In genomic region chr9:136806067-136806466, GRCh38 we compare ENCODE assay signal across 12 cellular contexts. TPM values are rescaled to one million over a fixed set of nuclear protein-coding genes. Genes with fewer than 3 reads are reported as not detected.
DNase-seq lines count a peak whose midpoint lies in the region; ATAC-seq, FAIRE-seq and TF ChIP-seq lines count a peak whose summit lies in the region.
"Had no signal": no experiment of that assay in that cellular context is flagged by ENCODE, and none has a peak within 500 bp of the region (broad histone marks: within the 10 kb centered on the region; RNA-seq: fewer than 3 reads in every experiment).

No MANE protein-coding gene starts in this region.

- in situ Hi-C loops in HAP-1 (cut with MboI; ENCODE audit: low sequenced_read_pairs) = no loop called here

- no peak overlapping the region for H3K9ac ChIP-seq in kidney (ENCODE audit: low read length in 2 of 2)

- H3K36me3 ChIP-seq in WERI-Rb-1 (peaks cover 61% of the 10 kb centered on the region), kidney (ENCODE audit: control insufficient read depth in 1 of 2, insufficient read depth in 2 of 2, low read length in 2 of 2) (peaks cover 0 to 8% of the 10 kb centered on the region in 2 donors), HAP-1 (replicated peaks) (peaks cover 21% of the 10 kb centered on the region)

- DNase-seq in Right ventricle myocardium superior = peak; percentile 25
- no peak for DNase-seq in Right ventricle myocardium inferior (ENCODE audit: missing footprints)
- DNase-seq in WERI-Rb-1 = no peak
- DNase-seq in kidney = peak; percentile 69
- peak; percentile 41 for DNase-seq in ureter (ENCODE audit: low spot score)
- no peak for DNase-seq in caudate nucleus (lab: John Stamatoyannopoulos, UW)
- no peak for DNase-seq in HAP-1 (ENCODE audit: low spot score in 2 of 2)
- DNase-seq: BE2C, NCI-H69 had no signal

- H3K9me3 ChIP-seq in WERI-Rb-1 (ENCODE audit: severe bottlenecking) = no peaks in the 10 kb centered on the region
- no peaks in the 10 kb centered on the region for H3K9me3 ChIP-seq in kidney (ENCODE audit: control insufficient read depth in 1 of 2, low read length in 2 of 2)
- no peaks in the 10 kb centered on the region for H3K9me3 ChIP-seq in HAP-1
- H3K9me3 ChIP-seq: BE2C had no signal

- FAIRE-seq in kidney (lab: Jason Lieb, UNC) = no peak
- FAIRE-seq: frontal cortex had no signal

- intact Hi-C loops in Right ventricle myocardium superior (cut with DNase I) (no loop called here), Right ventricle myocardium inferior (cut with DNase I) (loop anchor here (5.0 kb wide), 1 partner anchor 136 kb away; the partner anchor contains the start of gene FBXW5), kidney (cut with DNase I) (no loop called here)

- H3K4me3 ChIP-seq in WERI-Rb-1 (ENCODE audit: low read depth, low read length) (no peak overlapping the region), kidney (ENCODE audit: low read length in 2 of 2) (no peak overlapping the region), HAP-1 (no peak overlapping the region)

- H3K27ac ChIP-seq in WERI-Rb-1 (peak overlapping the region; percentile 90), kidney (ENCODE audit: low read depth in 2 of 2, low read length in 2 of 2) (no peak overlapping the region), caudate nucleus (ENCODE audit: low read depth, low read length) (no peak overlapping the region)

- no peaks in the 10 kb centered on the region for H3K27me3 ChIP-seq in WERI-Rb-1 (ENCODE audit: insufficient read depth, low read depth, severe bottlenecking)
- no peaks in the 10 kb centered on the region for H3K27me3 ChIP-seq in HAP-1 (ENCODE audit: low read depth)
- H3K27me3 ChIP-seq: BE2C had no signal

- ATAC-seq in Right ventricle myocardium superior (ENCODE audit: poor library complexity) (no peak), Right ventricle myocardium inferior (no peak), GM21360 (IDR thresholded peaks at IDR 0.05; ENCODE audit: unreplicated experiment) (no peak)

- peaks cover 6 to 14% of the 10 kb centered on the region in 2 donors for H3K4me1 ChIP-seq in kidney (ENCODE audit: control insufficient read depth in 1 of 2, insufficient read depth in 1 of 2, low read depth in 1 of 2, low read length in 2 of 2)
- H3K4me1 ChIP-seq in HAP-1 = peaks cover 26% of the 10 kb centered on the region
- H3K4me1 ChIP-seq: BE2C had no signal

- no peak for TF ChIP-seq CTCF in WERI-Rb-1 (IDR thresholded peaks at IDR 0.05; ENCODE audit: low read depth, low read length)
- TF ChIP-seq CTCF in kidney (IDR thresholded peaks at IDR 0.05; ENCODE audit: borderline replicate concordance, extremely low read depth, insufficient read depth) = no peak

RNA-seq across cellular contexts. Expression of gene RABL6, which starts 1.7 kb away (rescaled TPM):
- 68.0 TPM for total RNA-seq in Right ventricle myocardium superior
- 69.5 TPM for total RNA-seq in Right ventricle myocardium inferior
- total RNA-seq in kidney = 70.3 TPM
- 60.4 TPM for polyA plus RNA-seq in kidney (ENCODE audit: insufficient read depth, low read depth, low replicate concordance)
- total RNA-seq in ureter = 60.2 TPM

RNA-seq across cellular contexts. Expression of gene CCDC183, which starts 9.9 kb away (rescaled TPM):
- 1.5 TPM for total RNA-seq in Right ventricle myocardium superior
- 1.6 TPM for total RNA-seq in Right ventricle myocardium inferior
- 0.88 TPM for total RNA-seq in kidney
- polyA plus RNA-seq in kidney (ENCODE audit: insufficient read depth, low read depth, low replicate concordance) = 3.1 TPM
- 0.18 TPM for total RNA-seq in ureter

RNA-seq across cellular contexts. Expression of gene TMEM141, which starts 14.9 kb away (rescaled TPM):
- total RNA-seq in Right ventricle myocardium superior = 70.9 TPM
- 75.9 TPM for total RNA-seq in Right ventricle myocardium inferior
- 96.5 TPM for total RNA-seq in kidney
- polyA plus RNA-seq in kidney (ENCODE audit: insufficient read depth, low read depth, low replicate concordance) = 403 TPM
- total RNA-seq in ureter = 80.8 TPM

RNA-seq across cellular contexts. Expression of gene AJM1, which starts 36.2 kb away (rescaled TPM):
- total RNA-seq in Right ventricle myocardium superior (7.3 TPM), Right ventricle myocardium inferior (8.6 TPM), kidney (5.3 TPM), ureter (4.8 TPM)
- polyA plus RNA-seq in kidney (ENCODE audit: insufficient read depth, low read depth, low replicate concordance) = 2.5 TPM

RNA-seq across cellular contexts. Expression of gene LCN15, which starts 41.7 kb away (rescaled TPM):
- total RNA-seq in Right ventricle myocardium superior (not detected), Right ventricle myocardium inferior (0.46 TPM), kidney (not detected), ureter (not detected)
- not detected for polyA plus RNA-seq in kidney (ENCODE audit: insufficient read depth, low read depth, low replicate concordance)
- total RNA-seq: frontal cortex, liver had no signal
- polyA plus RNA-seq: liver had no signal

Comparison
In these comparisons a context has a peak if more than half of its experiments do, and no peak if none do; other contexts are left out.
1. DNase-seq: peak in Right ventricle myocardium superior (single experiment), kidney (single experiment) and ureter (single experiment); none in Right ventricle myocardium inferior (single experiment), WERI-Rb-1 (single experiment), caudate nucleus (0 of 61) and HAP-1 (0 of 2).